ENCODE assay signal across 11 cellular contexts in the genomic region with DNA sequence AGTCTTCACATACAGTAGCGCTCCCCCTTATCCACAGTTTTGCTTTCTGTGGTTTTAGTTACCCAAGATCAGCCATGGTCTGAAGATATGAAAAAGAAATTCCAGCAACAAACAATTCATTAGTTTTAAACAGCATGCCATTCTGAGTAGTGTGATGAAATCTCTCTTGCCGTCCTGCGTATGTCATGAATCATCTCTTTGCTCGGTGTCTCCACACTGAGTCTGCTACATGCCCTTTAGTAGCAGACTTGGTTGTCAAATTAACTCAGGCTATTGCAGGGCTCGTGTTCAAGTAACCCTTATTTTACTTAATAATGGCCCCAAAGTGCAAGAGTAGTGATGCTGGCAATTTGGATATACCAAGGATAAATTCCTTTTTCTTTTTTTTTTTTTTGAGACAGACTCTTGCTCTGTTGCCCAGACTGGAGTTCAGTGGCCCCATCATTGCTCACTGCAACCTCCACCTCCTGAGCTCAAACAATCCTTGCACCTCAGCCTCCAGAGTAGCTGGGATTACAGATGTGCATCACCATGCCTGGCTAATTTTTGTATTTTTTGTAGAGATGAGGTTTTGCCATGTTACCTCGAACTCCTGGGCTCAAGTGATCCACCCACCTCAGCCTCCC. TPM values are rescaled to one million over a fixed set of nuclear protein-coding genes. Genes with fewer than 3 reads are reported as not detected.
DNase-seq lines count a peak whose midpoint lies in the region; TF ChIP-seq lines count a peak whose summit lies in the region.
"Had no signal": no experiment of that assay in that cellular context is flagged by ENCODE, and none has a peak within 500 bp of the region (broad histone marks: within the 10 kb centered on the region; RNA-seq: fewer than 3 reads in every experiment).

No MANE protein-coding gene starts in this region.

- H3K27me3 Mint-ChIP-seq in MCF 10A (ENCODE audit: insufficient read depth, unreplicated experiment) (no peaks in the 10 kb centered on the region), type B pancreatic cell (no peaks in the 10 kb centered on the region)
- H3K27me3 Mint-ChIP-seq in activated T-helper 2 cell treated with anti-CD3 and anti-CD28 coated beads, Interferon-gamma antibody, Interleukin-2, Interleukin-4, amounts not matched to agents 10 μg/mL and 5 μg/mL and 100 μg/mL, durations not matched to agents 14 hours and 24 hours and 36 hours (ENCODE audit: low read depth) = no peaks in the 10 kb centered on the region
- H3K27me3 Mint-ChIP-seq: B cell had no signal

- H3K4me3 ChIP-seq in breast epithelium = no peak overlapping the region
- no peak overlapping the region for H3K4me3 ChIP-seq in fibroblast of pulmonary artery (replicated peaks; ENCODE audit: low read depth, low read length)

- H3K36me3 Mint-ChIP-seq in MCF 10A (ENCODE audit: insufficient read depth, unreplicated experiment) (peaks cover 19% of the 10 kb centered on the region), type B pancreatic cell (peaks cover 19% of the 10 kb centered on the region)
- H3K36me3 Mint-ChIP-seq in activated T-helper 2 cell treated with anti-CD3 and anti-CD28 coated beads, Interferon-gamma antibody, Interleukin-2, Interleukin-4, amounts not matched to agents 10 μg/mL and 5 μg/mL and 100 μg/mL, durations not matched to agents 14 hours and 24 hours and 36 hours (ENCODE audit: low read depth) = peaks cover 15% of the 10 kb centered on the region

- BruUV-seq in MCF 10A (replicated peaks; lab: Mats Ljungman, UMichigan) = no TSS peak

- no peak overlapping the region for H3K27ac ChIP-seq in breast epithelium
- peak overlapping the region; percentile 77 for H3K27ac ChIP-seq in RWPE1

- CTCF ChIA-PET in MCF 10A (lab: Yijun Ruan, JAX) (no interaction called here), RWPE1 (lab: Yijun Ruan, JAX) (no interaction called here)

- H3K9me3 ChIP-seq in breast epithelium = no peaks in the 10 kb centered on the region

- H3K27me3 ChIP-seq in breast epithelium = no peaks in the 10 kb centered on the region

- TF ChIP-seq POLR2A in breast epithelium (IDR thresholded peaks at IDR 0.05) = no peak

- H3K4me3 Mint-ChIP-seq in MCF 10A (ENCODE audit: unreplicated experiment) (peak overlapping the region; percentile 65), type B pancreatic cell (no peak overlapping the region)
- no peak overlapping the region for H3K4me3 Mint-ChIP-seq in activated T-helper 2 cell treated with anti-CD3 and anti-CD28 coated beads, Interferon-gamma antibody, Interleukin-2, Interleukin-4, amounts not matched to agents 10 μg/mL and 5 μg/mL and 100 μg/mL, durations not matched to agents 14 hours and 24 hours and 36 hours (ENCODE audit: low read depth)
- H3K4me3 Mint-ChIP-seq: B cell had no signal

- intact Hi-C loops in MCF 10A (cut with micrococcal nuclease) = no loop called here
- intact Hi-C loops in breast epithelium (cut with DNase I; ENCODE audit: low total_unique reads) = no loop called here
- intact Hi-C loops in activated T-helper 2 cell treated with anti-CD3 and anti-CD28 coated beads, Interferon-gamma antibody, Interleukin-2, Interleukin-4, amounts not matched to agents 10 μg/mL and 5 μg/mL and 100 μg/mL, durations not matched to agents 14 hours and 24 hours and 36 hours (cut with micrococcal nuclease) = no loop called here

- H3K27ac Mint-ChIP-seq in MCF 10A (ENCODE audit: low read depth, unreplicated experiment) = peak overlapping the region; percentile 88
- H3K27ac Mint-ChIP-seq in type B pancreatic cell = peak overlapping the region; percentile 77
- H3K27ac Mint-ChIP-seq in activated T-helper 2 cell treated with anti-CD3 and anti-CD28 coated beads, Interferon-gamma antibody, Interleukin-2, Interleukin-4, amounts not matched to agents 10 μg/mL and 5 μg/mL and 100 μg/mL, durations not matched to agents 14 hours and 24 hours and 36 hours = no peak overlapping the region
- H3K27ac Mint-ChIP-seq: B cell had no signal

- no peaks in the 10 kb centered on the region for H3K36me3 ChIP-seq in breast epithelium

- peak; percentile 88 for DNase-seq in MCF 10A (ENCODE audit: unreplicated experiment)
- no peak for DNase-seq in breast epithelium (ENCODE audit: low spot score in 2 of 2)
- DNase-seq in RWPE1 (ENCODE audit: low spot score) = peak; percentile 55
- DNase-seq in fibroblast of pulmonary artery (ENCODE audit: low read depth) = peak; percentile 96
- DNase-seq in type B pancreatic cell (ENCODE audit: extremely low spot score, unreplicated experiment) = no peak
- no peak for DNase-seq in activated T-helper 2 cell treated with anti-CD3 and anti-CD28 coated beads, Interferon-gamma antibody, Interleukin-2, Interleukin-4, amounts not matched to agents 10 μg/mL and 5 μg/mL and 100 μg/mL, durations not matched to agents 14 hours and 24 hours and 36 hours (ENCODE audit: low spot score)
- no peak for DNase-seq in NCI-H774 (lab: John Stamatoyannopoulos, UW)
- no peak for DNase-seq in activated effector memory CD4-positive, alpha-beta T cell treated with anti-CD3 and anti-CD28 coated beads, Interleukin-2, amount 50 U/mL, for 16 hours
- DNase-seq: hypothalamus, NCI-H1092 had no signal

- H3K9me3 Mint-ChIP-seq in MCF 10A (ENCODE audit: unreplicated experiment) = no peaks in the 10 kb centered on the region
- no peaks in the 10 kb centered on the region for H3K9me3 Mint-ChIP-seq in type B pancreatic cell
- no peaks in the 10 kb centered on the region for H3K9me3 Mint-ChIP-seq in activated T-helper 2 cell treated with anti-CD3 and anti-CD28 coated beads, Interferon-gamma antibody, Interleukin-2, Interleukin-4, amounts not matched to agents 10 μg/mL and 5 μg/mL and 100 μg/mL, durations not matched to agents 14 hours and 24 hours and 36 hours

- POLR2A ChIA-PET in MCF 10A (lab: Yijun Ruan, JAX) (interaction anchor here (0.8 to 2.3 kb wide), 4 partner anchors 21 to 143 kb away, joined by 3 to 11 read pairs (median 5); no protein-coding TSS in a partner anchor), RWPE1 (lab: Yijun Ruan, JAX; ENCODE audit: low non-redundant PET) (no interaction called here)

- TF ChIP-seq CTCF in MCF 10A (IDR thresholded peaks at IDR 0.05; ENCODE audit: unreplicated experiment) (no peak), breast epithelium (IDR thresholded peaks at IDR 0.05) (no peak), RWPE1 (conservative IDR thresholded peaks at IDR 0.05; ENCODE audit: low read depth) (no peak), fibroblast of pulmonary artery (IDR thresholded peaks at IDR 0.05; ENCODE audit: low read length, missing control alignments) (no peak), type B pancreatic cell (conservative IDR thresholded peaks at IDR 0.05) (no peak)

- H3K4me1 ChIP-seq in breast epithelium = no peaks in the 10 kb centered on the region

- H3K4me1 Mint-ChIP-seq in MCF 10A (ENCODE audit: insufficient read depth, unreplicated experiment) (peaks cover 11% of the 10 kb centered on the region), type B pancreatic cell (ENCODE audit: unreplicated experiment) (peaks cover 4% of the 10 kb centered on the region)
- H3K4me1 Mint-ChIP-seq in activated T-helper 2 cell treated with anti-CD3 and anti-CD28 coated beads, Interferon-gamma antibody, Interleukin-2, Interleukin-4, amounts not matched to agents 10 μg/mL and 5 μg/mL and 100 μg/mL, durations not matched to agents 14 hours and 24 hours and 36 hours (ENCODE audit: low read depth) = peaks cover 10% of the 10 kb centered on the region

RNA-seq across cellular contexts. Expression of a gene that starts 22.6 kb away (rescaled TPM):
- total RNA-seq in MCF 10A (2022) = 50.7 and 56.4 TPM in 2 replicates
- total RNA-seq in breast epithelium = 10 to 100 TPM; 17.1 to 29.6 (median 25.9) TPM
- 40.3 and 50.3 TPM in 2 replicates for total RNA-seq in type B pancreatic cell (ENCODE audit: low replicate concordance)
- 30.2 and 32.1 TPM in 2 replicates for total RNA-seq in activated T-helper 2 cell treated with anti-CD3 and anti-CD28 coated beads, Interferon-gamma antibody, Interleukin-2, Interleukin-4, amounts not matched to agents 10 μg/mL and 5 μg/mL and 100 μg/mL, durations not matched to agents 14 hours and 24 hours and 36 hours

Comparison
In these comparisons a context has a peak if more than half of its experiments do, and no peak if none do; other contexts are left out.
1. DNase-seq: peak in MCF 10A (single experiment), RWPE1 (single experiment) and fibroblast of pulmonary artery (single experiment); none in breast epithelium (0 of 2), type B pancreatic cell (single experiment), activated T-helper 2 cell treated with anti-CD3 and anti-CD28 coated beads, Interferon-gamma antibody, Interleukin-2, Interleukin-4, amounts not matched to agents 10 μg/mL and 5 μg/mL and 100 μg/mL, durations not matched to agents 14 hours and 24 hours and 36 hours (single experiment), NCI-H774 (single experiment) and activated effector memory CD4-positive, alpha-beta T cell treated with anti-CD3 and anti-CD28 coated beads, Interleukin-2, amount 50 U/mL, for 16 hours (single experiment).